ENCODE assay signal across 13 cellular contexts in the genomic region with DNA sequence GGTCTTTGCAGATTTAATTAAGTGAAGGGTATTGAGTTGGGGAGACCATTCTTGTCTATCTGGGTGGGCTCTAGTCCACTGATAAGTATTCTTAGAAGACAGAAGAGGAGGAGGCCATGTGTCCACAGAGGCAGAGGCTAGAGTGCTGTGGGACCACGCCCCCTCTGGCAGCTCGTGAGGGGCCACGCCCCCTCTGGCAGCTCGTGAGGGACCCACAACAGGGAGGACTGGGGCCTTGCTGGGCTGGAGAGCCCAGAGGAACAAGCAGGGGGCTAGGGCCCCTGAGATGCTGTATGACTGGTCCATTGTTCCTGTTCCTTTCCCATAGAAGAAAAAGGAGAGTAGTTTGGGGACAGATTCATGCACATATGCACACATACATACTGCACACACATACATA.
DNase-seq lines count a peak whose midpoint lies in the region; ATAC-seq and TF ChIP-seq lines count a peak whose summit lies in the region.
"Had no signal": no experiment of that assay in that cellular context is flagged by ENCODE, and none has a peak within 500 bp of the region (broad histone marks: within the 10 kb centered on the region; RNA-seq: fewer than 3 reads in every experiment).

No MANE protein-coding gene starts in this region.

- ATAC-seq in HCT116 (peak; percentile 74), GM19035 (IDR thresholded peaks at IDR 0.05; ENCODE audit: unreplicated experiment) (no peak)
- ATAC-seq: gastrocnemius medialis; naive thymus-derived CD4-positive, alpha-beta T cell had no signal

- H3K27me3 Mint-ChIP-seq in mesothelial cell of epicardium (ENCODE audit: low read depth) = no peaks in the 10 kb centered on the region

- no peak overlapping the region for H3K9ac ChIP-seq in HCT116 (ENCODE audit: low read length)

- BruUV-seq in HCT116 (replicated peaks; lab: Mats Ljungman, UMichigan) = no TSS peak

- no peak overlapping the region for H3K4me2 ChIP-seq in HCT116 (ENCODE audit: low read length)

- no peaks in the 10 kb centered on the region for H3K9me2 ChIP-seq in HCT116 (ENCODE audit: insufficient read depth)

- H3K4me3 Mint-ChIP-seq in mesothelial cell of epicardium = no peak overlapping the region
- H3K4me3 Mint-ChIP-seq: activated T-cell treated with anti-CD3 and anti-CD28 coated beads, Interleukin-2, amount 50 U/mL, for 4 hours; CD4-positive, CD25-positive, alpha-beta regulatory T cell; naive thymus-derived CD4-positive, alpha-beta T cell had no signal

- H3K27me3 ChIP-seq in HCT116 (ENCODE audit: insufficient read depth, low read length) = 0 out of 2 replicates have a peak, but pooled peaks cover 8% of the 10 kb centered on the region

- CTCF ChIA-PET in HCT116 (lab: Charles Lee) = no interaction called here

- H3K4me1 Mint-ChIP-seq in mesothelial cell of epicardium = peaks cover 16% of the 10 kb centered on the region

- no peaks in the 10 kb centered on the region for H3K9me3 ChIP-seq in HCT116 (ENCODE audit: control insufficient read depth in 1 of 2, insufficient read depth in 1 of 2, low read depth in 1 of 2, low read length in 2 of 2)

- DNase-seq in D341Med (ENCODE audit: low spot score) (peak; percentile 33), HCT116 (ENCODE audit: low read depth, low spot score) (no peak), coronary artery (ENCODE audit: low spot score) (peak; percentile 65), mesothelial cell of epicardium (ENCODE audit: low spot score in 2 of 2, unreplicated experiment in 2 of 2) (peak; percentile 23 to 39), activated gamma-delta T cell (lab: John Stamatoyannopoulos, UW) (no peak)
- DNase-seq in stimulated activated CD4-positive, alpha-beta T cell treated with anti-CD3 and anti-CD28 coated beads, Interleukin-12 subunit alpha, Interleukin-12 subunit beta, amount 100 ng/mL, for 4 hours = no peak
- DNase-seq: activated T-cell treated with anti-CD3 and anti-CD28 coated beads, Interleukin-2, amount 50 U/mL, for 4 hours; CD4-positive, CD25-positive, alpha-beta regulatory T cell; gastrocnemius medialis; NCI-H2081 treated with DMSO at 0.1 percent for 48 hours had no signal

- peaks cover 14% of the 10 kb centered on the region for H3K9me3 Mint-ChIP-seq in mesothelial cell of epicardium

- TF ChIP-seq RAD21 in HCT116 (IDR thresholded peaks at IDR 0.05; ENCODE audit: low read depth) = no peak

- H3K4me1 ChIP-seq in HCT116 (ENCODE audit: control insufficient read depth in 1 of 2, insufficient read depth in 2 of 2, low read length in 2 of 2) = no peaks in the 10 kb centered on the region
- H3K4me1 ChIP-seq: gastrocnemius medialis had no signal

- H3K27ac ChIP-seq in HCT116 (ENCODE audit: low read depth, low read length) (no peak overlapping the region), coronary artery (no peak overlapping the region)
- H3K27ac ChIP-seq: gastrocnemius medialis, VCaP had no signal

- RAD21 ChIA-PET in HCT116 (lab: Charles Lee; ENCODE audit: low non-redundant PET in 1 of 2, low total read pairs in 2 of 2, uncharacterized antibody in 2 of 2, unreplicated experiment in 2 of 2) = no interaction called here

- H3K36me3 Mint-ChIP-seq in mesothelial cell of epicardium = peaks cover 3% of the 10 kb centered on the region
- H3K36me3 Mint-ChIP-seq: CD4-positive, CD25-positive, alpha-beta regulatory T cell had no signal

- TF ChIP-seq CTCF in HCT116 (IDR thresholded peaks at IDR 0.05 in 2 of 3, conservative IDR thresholded peaks at IDR 0.05 in 1 of 3; ENCODE audit: borderline replicate concordance in 1 of 3, insufficient read depth in 1 of 3, low read depth in 2 of 3, low read length in 2 of 3) = no peak
- TF ChIP-seq CTCF in coronary artery (IDR thresholded peaks at IDR 0.05) = no peak
- no peak for TF ChIP-seq CTCF in mesothelial cell of epicardium (IDR thresholded peaks at IDR 0.05; ENCODE audit: unreplicated experiment)

- H3K79me2 ChIP-seq in HCT116 (ENCODE audit: insufficient read depth, low read length) = no peaks in the 10 kb centered on the region

- H3K4me3 ChIP-seq in HCT116 (replicated peaks in 1 of 2; ENCODE audit: low read depth in 1 of 2, low read length in 2 of 2) (no peak overlapping the region), coronary artery (no peak overlapping the region)
- H3K4me3 ChIP-seq: gastrocnemius medialis had no signal

- no peak for TF ChIP-seq POLR2A in HCT116 (IDR thresholded peaks at IDR 0.05; ENCODE audit: borderline replicate concordance, extremely low read depth, insufficient read depth, insufficient read length)

- no peak overlapping the region for H3K27ac Mint-ChIP-seq in mesothelial cell of epicardium
- H3K27ac Mint-ChIP-seq: CD4-positive, CD25-positive, alpha-beta regulatory T cell had no signal

- no peaks in the 10 kb centered on the region for H4K20me1 ChIP-seq in HCT116 (ENCODE audit: insufficient read depth)

- no peak overlapping the region for H2AFZ ChIP-seq in HCT116 (ENCODE audit: low read depth, low read length, poor library complexity, severe bottlenecking)

- POLR2A ChIA-PET in HCT116 (lab: Charles Lee) = no interaction called here

- no peaks in the 10 kb centered on the region for H3K36me3 ChIP-seq in HCT116 (ENCODE audit: control insufficient read depth in 1 of 2, insufficient read depth in 2 of 2, low read length in 2 of 2)
- H3K36me3 ChIP-seq: gastrocnemius medialis had no signal

- intact Hi-C loops in HCT116 (cut with micrococcal nuclease) = no loop called here

TF ChIP-seq in HCT116, 20 proteins besides CTCF, POLR2A, EP300 and RAD21:
- TF ChIP-seq YY1 (IDR thresholded peaks at IDR 0.05; ENCODE audit: extremely low read depth, insufficient replicate concordance, low read depth, low read length) = no peak
- no peak for TF ChIP-seq EZH2 (IDR thresholded peaks at IDR 0.05)
- TF ChIP-seq ZNF274 (IDR thresholded peaks at IDR 0.05; ENCODE audit: low read depth, low read length) = no peak

Comparison
In these comparisons a context has a peak if more than half of its experiments do, and no peak if none do; other contexts are left out.
1. DNase-seq: peak in D341Med (single experiment), coronary artery (single experiment) and mesothelial cell of epicardium (2 of 2); none in HCT116 (single experiment), activated gamma-delta T cell (single experiment) and stimulated activated CD4-positive, alpha-beta T cell treated with anti-CD3 and anti-CD28 coated beads, Interleukin-12 subunit alpha, Interleukin-12 subunit beta, amount 100 ng/mL, for 4 hours (single experiment).